ENCODE assay signal across 10 cellular contexts in genomic region chr10:30058111-30058510, GRCh38. TPM values are rescaled to one million over a fixed set of nuclear protein-coding genes. Genes with fewer than 3 reads are reported as not detected.
DNase-seq lines count a peak whose midpoint lies in the region; ATAC-seq, FAIRE-seq and TF ChIP-seq lines count a peak whose summit lies in the region.
"Had no signal": no experiment of that assay in that cellular context is flagged by ENCODE, and none has a peak within 500 bp of the region (broad histone marks: within the 10 kb centered on the region; RNA-seq: fewer than 3 reads in every experiment).

No MANE protein-coding gene starts in this region.

- H2AFZ ChIP-seq in H1 (ENCODE audit: low read length) = no peak overlapping the region

- CTCF ChIA-PET in A549 (lab: Yijun Ruan, JAX) = interaction anchor here (0.6 to 2.3 kb wide), 7 partner anchors 14 to 212 kb away, joined by 3 to 12 read pairs (median 3); no protein-coding TSS in a partner anchor
- CTCF ChIA-PET in H1 (lab: Charles Lee; ENCODE audit: partially characterized antibody) = interaction anchor here (0.7 to 1.0 kb wide), 3 partner anchors 8 to 55 kb away, joined by 3 read pairs; no protein-coding TSS in a partner anchor

- H2BK15ac ChIP-seq in H1 (ENCODE audit: low read length) = no peak overlapping the region

- H3K36me3 Mint-ChIP-seq in natural killer cell = no peaks in the 10 kb centered on the region

- no peak overlapping the region for H4K8ac ChIP-seq in H1 (ENCODE audit: extremely low read depth, insufficient read depth, low read length)

- H3K9me3 Mint-ChIP-seq in natural killer cell = no peaks in the 10 kb centered on the region

- no peak overlapping the region for H2BK5ac ChIP-seq in H1 (ENCODE audit: low read depth, low read length)

- H3K9me3 ChIP-seq in A549 = no peaks in the 10 kb centered on the region
- no peaks in the 10 kb centered on the region for H3K9me3 ChIP-seq in HUES6 (ENCODE audit: control insufficient read depth, insufficient read depth, low read depth, low read length)
- H3K9me3 ChIP-seq in H1 (ENCODE audit: insufficient read depth in 2 of 2, low read depth in 1 of 2, low read length in 1 of 2) = no peaks in the 10 kb centered on the region

- no peak overlapping the region for H3K56ac ChIP-seq in H1 (replicated peaks; ENCODE audit: insufficient read length, low read depth, low read length)

- H3K4me1 ChIP-seq in A549 (peaks cover 36% of the 10 kb centered on the region), HUES6 (ENCODE audit: control insufficient read depth, insufficient read depth, low read length) (peaks cover 34% of the 10 kb centered on the region), H1 (replicated peaks in 1 of 4; ENCODE audit: control insufficient read depth in 3 of 4, insufficient read depth in 4 of 4, low read length in 3 of 4) (peaks cover 4 to 15% (median 13%) of the 10 kb centered on the region in 4 experiments; a peak in 6 of 7 replicates)

- H3K4me3 Mint-ChIP-seq in natural killer cell = peak overlapping the region; percentile 67

- H3K36me3 ChIP-seq in HUES6 (ENCODE audit: control insufficient read depth, insufficient read depth, low read length) (no peaks in the 10 kb centered on the region), H1 (ENCODE audit: control insufficient read depth in 2 of 4, insufficient read depth in 4 of 4, low read length in 3 of 4) (0 out of 8 replicates have a peak, but pooled peaks cover 0 to 3% (median 0%) of the 10 kb centered on the region in 4 experiments)

- no peaks in the 10 kb centered on the region for H3K79me2 ChIP-seq in H1 (ENCODE audit: control insufficient read depth in 1 of 2, insufficient read depth in 2 of 2, low read length in 2 of 2)

- no peak overlapping the region for H4K5ac ChIP-seq in H1 (ENCODE audit: insufficient read length, low read depth, low read length)

- peak overlapping the region; percentile 83 to 91 for H3K27ac ChIP-seq in A549
- H3K27ac ChIP-seq in HUES6 (ENCODE audit: low read depth, low read length) = peak overlapping the region; percentile 22; the same call in 1 of the 2 replicates
- H3K27ac ChIP-seq in H1 (ENCODE audit: low read depth, low read length) = no peak overlapping the region

- H2BK20ac ChIP-seq in H1 (ENCODE audit: low read length) = no peak overlapping the region

- no peak overlapping the region for H2AK5ac ChIP-seq in H1 (ENCODE audit: low read depth, low read length)

- H2BK120ac ChIP-seq in H1 (replicated peaks; ENCODE audit: low read depth, low read length) = no peak overlapping the region

- no peak overlapping the region for H3K4ac ChIP-seq in H1 (replicated peaks; ENCODE audit: insufficient read length, low read depth, low read length)

- in situ Hi-C loops in ACHN (cut with HindIII; ENCODE audit: low pct_ligation_motif_present, low pct_unique_long_range_greater_than_20kb, low sequenced_read_pairs) = no loop called here

- no peak overlapping the region for H3K27ac Mint-ChIP-seq in natural killer cell

- no peak for TF ChIP-seq POLR2A in A549 (IDR thresholded peaks at IDR 0.05; ENCODE audit: low read length)
- no peak for TF ChIP-seq POLR2A in H1 (IDR thresholded peaks at IDR 0.05; ENCODE audit: control extremely low read depth in 1 of 2, low read depth in 2 of 2, low read length in 2 of 2)

- no peak overlapping the region for H3K23ac ChIP-seq in H1 (ENCODE audit: insufficient read length)

- H4K91ac ChIP-seq in H1 (replicated peaks; ENCODE audit: insufficient read length, low read length) = no peak overlapping the region

- H3K9ac ChIP-seq in HUES6 (ENCODE audit: low read length) (peak overlapping the region; percentile 86), H1 (replicated peaks in 1 of 4; ENCODE audit: extremely low read depth in 1 of 4, low read depth in 3 of 4, low read length in 3 of 4) (no peak overlapping the region)

- H3K14ac ChIP-seq in H1 (ENCODE audit: insufficient read length) = no peak overlapping the region

- H3K4me2 ChIP-seq in A549 = peak overlapping the region; percentile 96
- peak overlapping the region; percentile 70 to 83 for H3K4me2 ChIP-seq in H1 (ENCODE audit: insufficient read depth in 1 of 2, low read depth in 2 of 2, low read length in 2 of 2)

- peaks cover 6 to 10% of the 10 kb centered on the region in 2 donors for H3K4me1 Mint-ChIP-seq in natural killer cell

- FAIRE-seq in A549 (lab: Jason Lieb, UNC) (no peak), H1 (lab: Jason Lieb, UNC) (no peak)
- FAIRE-seq: TTC549 had no signal

- intact Hi-C loops in natural killer cell (cut with micrococcal nuclease) = no loop called here

- H3K23me2 ChIP-seq in H1 (ENCODE audit: low read depth, low read length) = peaks cover 15% of the 10 kb centered on the region

- H3K79me1 ChIP-seq in H1 (ENCODE audit: low read depth, low read length) = no peaks in the 10 kb centered on the region

- H3K27me3 ChIP-seq in HUES6 (ENCODE audit: control insufficient read depth, insufficient read depth, low read length) (peaks cover 40% of the 10 kb centered on the region), H1 (replicated peaks in 1 of 4; ENCODE audit: control insufficient read depth in 3 of 4, extremely low read depth in 1 of 4, insufficient read depth in 3 of 4, low read length in 3 of 4) (peaks cover 5 to 29% (median 20%) of the 10 kb centered on the region in 4 experiments)

- H4K20me1 ChIP-seq in H1 (replicated peaks in 1 of 2; ENCODE audit: control insufficient read depth in 1 of 2, insufficient read depth in 2 of 2, low read length in 2 of 2) = peaks cover 0 to 4% of the 10 kb centered on the region in 2 experiments

- no peak for TF ChIP-seq RAD21 in A549 (conservative IDR thresholded peaks at IDR 0.05 in 1 of 2, IDR thresholded peaks at IDR 0.05 in 1 of 2)
- no peak for TF ChIP-seq RAD21 in H1 (IDR thresholded peaks at IDR 0.05 in 1 of 2, conservative IDR thresholded peaks at IDR 0.05 in 1 of 2; ENCODE audit: low read depth in 2 of 2, low read length in 2 of 2)

- peak overlapping the region; percentile 93 for H3K4me3 ChIP-seq in A549
- H3K4me3 ChIP-seq in HUES6 (ENCODE audit: low read depth, low read length) = peak overlapping the region; percentile 73
- H3K4me3 ChIP-seq in H1 (ENCODE audit: extremely low read depth in 1 of 4, insufficient read depth in 2 of 4, low read depth in 3 of 4, low read length in 4 of 4) = peak overlapping the region in 2 of 4 experiments; percentile 56 to 77; a peak in 4 of 8 replicates

- TF ChIP-seq CTCF in A549 (IDR thresholded peaks at IDR 0.05) = no peak
- no peak for TF ChIP-seq CTCF in H1 (IDR thresholded peaks at IDR 0.05; ENCODE audit: control extremely low read depth in 1 of 3, insufficient read depth in 1 of 3, low read depth in 1 of 3, low read length in 3 of 3)
- TF ChIP-seq CTCF in natural killer cell (IDR thresholded peaks at IDR 0.05) = no peak

- POLR2A ChIA-PET in A549 (lab: Yijun Ruan, JAX) = no interaction called here
- POLR2A ChIA-PET in H1 (lab: Charles Lee; ENCODE audit: partially characterized antibody) = no interaction called here

- DNase-seq in A549 (ENCODE audit: low read depth in 1 of 2, low spot score in 1 of 2) (no peak), H1 (ENCODE audit: low read depth in 1 of 2, low spot score in 2 of 2) (no peak), natural killer cell (no peak), cerebellar cortex (ENCODE audit: low spot score) (no peak), NCI-H187 (lab: John Stamatoyannopoulos, UW) (no peak), ACHN (no peak)
- no peak for DNase-seq in stimulated activated naive CD4-positive, alpha-beta T cell treated with Interleukin-2 at 50 U/mL for 16 hours (lab: John Stamatoyannopoulos, UW)
- DNase-seq: stimulated activated CD4-positive, alpha-beta T cell treated with anti-CD3 and anti-CD28 coated beads, Interleukin-2, amount 100 ng/mL, for 24 hours had no signal

- no peak overlapping the region for H2BK12ac ChIP-seq in H1 (ENCODE audit: low read depth, low read length)

- WGBS in A549 (ENCODE audit: missing lambda C conversion rate) = 29% methylated on average over 10 of the region's 10 CpGs
- WGBS in H1 (ENCODE audit: extremely low coverage in 1 of 2, insufficient coverage in 1 of 2, insufficient read length in 1 of 2, insufficient replicate concordance in 2 of 2, low coverage in 1 of 2, low lambda C conversion rate in 2 of 2, missing lambda C conversion rate in 1 of 2), 2 experiments = 46% methylated on average over 8 of the region's 10 CpGs; no CpG with 5 or more reads in 1 of the 2 experiments

- no peak overlapping the region for H3K18ac ChIP-seq in H1 (ENCODE audit: extremely low read depth, low read length)

- ATAC-seq in A549 (peak; percentile 7 to 48; a peak in 5 of 6 replicates), natural killer cell (no peak)

- peaks cover 56 to 57% of the 10 kb centered on the region in 2 donors for H3K27me3 Mint-ChIP-seq in natural killer cell (ENCODE audit: low read depth in 2 of 2)

- TF ChIP-seq EP300 in A549 (IDR thresholded peaks at IDR 0.05) (no peak), H1 (IDR thresholded peaks at IDR 0.05; ENCODE audit: borderline replicate concordance in 1 of 2, low read depth in 2 of 2, low read length in 2 of 2) (no peak)

TF ChIP-seq in A549, 52 proteins besides CTCF, POLR2A, EP300 and RAD21 (continues in another document):
- TF ChIP-seq POLR2AphosphoS2 (conservative IDR thresholded peaks at IDR 0.05; ENCODE audit: low read length) = no peak
- TF ChIP-seq GATA3 (IDR thresholded peaks at IDR 0.05; ENCODE audit: borderline replicate concordance) = no peak
- TF ChIP-seq JUNB (IDR thresholded peaks at IDR 0.05) = no peak
- no peak for TF ChIP-seq MAZ (IDR thresholded peaks at IDR 0.05; ENCODE audit: borderline replicate concordance, low read depth, low read length)

TF ChIP-seq in H1, 55 proteins besides CTCF, POLR2A, EP300 and RAD21 (continues in another document):
- TF ChIP-seq CHD2 (IDR thresholded peaks at IDR 0.05; ENCODE audit: low read length) = no peak

RNA-seq across cellular contexts. Expression of gene JCAD, which starts 1.3 kb away (rescaled TPM):
- polyA plus RNA-seq in A549 (2011; rRNA removed) (6.4 and 7.3 TPM in 2 replicates), A549 (2017; fragmentation: RNase III; extraction: RNeasy Plus Mini Kit Qiagen cat#74134 plus additional on column Dnase treatment) (4.4 to 6.4 TPM (median 5.5 TPM) in 3 replicates), H1 (2011; rRNA removed) (0.56 and 0.75 TPM in 2 replicates)
- polyA plus RNA-seq in A549 (2012; cell fraction: cytosol; rRNA removed) = 2.8 and 3.6 TPM in 2 replicates
- polyA plus RNA-seq in A549 (2012; cell fraction: nucleus; rRNA removed) = 2.8 and 4.9 TPM in 2 replicates
- polyA minus RNA-seq in A549 (2011; rRNA and poly(A)+ RNA removed) = 11.8 and 14.4 TPM in 2 replicates
- 2.9 and 5.2 TPM in 2 replicates for total RNA-seq in H1 (2021; fragmentation: NEBNext Ultra II Directional; extraction: Animal tissue kit (Norgen Biotek cat#: 25700))
- polyA plus RNA-seq in H1 (2011; cell fraction: cytosol; rRNA removed) = 1.0 TPM
- 0.93 TPM for polyA plus RNA-seq in H1 (2011; cell fraction: nucleus; rRNA removed)
- 1.6 to 2.3 TPM (median 1.7 TPM) in 4 replicates for polyA plus RNA-seq in H1 (2012, experiment 1 of 2)
- 0.31 TPM for polyA plus RNA-seq in H1 (2012, experiment 2 of 2)
- polyA plus RNA-seq in H1 (2013, experiment 1 of 2) = 1.1 TPM
- polyA plus RNA-seq in H1 (2013, experiment 2 of 2) = 1.3 TPM
- 2.3 and 2.6 TPM in 2 replicates for polyA minus RNA-seq in H1 (2011; rRNA and poly(A)+ RNA removed)
- 1.9 TPM for polyA minus RNA-seq in H1 (2011; cell fraction: cytosol; rRNA and poly(A)+ RNA removed)
- 1.5 TPM for polyA minus RNA-seq in H1 (2011; cell fraction: nucleus; rRNA and poly(A)+ RNA removed)
- total RNA-seq in natural killer cell = under 1 TPM in 2 of 3 donors, not detected in 1; 0.07 to 0.43 TPM

Comparison
In these comparisons a context has a peak if more than half of its experiments do, and no peak if none do; other contexts are left out.
1. ATAC-seq: peak in A549 (2 of 2); none in natural killer cell (0 of 3).